In genomic region chr2:219179601-219180465, GRCh38 we compare ENCODE assay signal across 11 cellular contexts. TPM values are rescaled to one million over a fixed set of nuclear protein-coding genes. Genes with fewer than 3 reads are reported as not detected.
A peak's percentile ranks its signal among the peaks of the same experiment; 100 is the strongest.
DNase-seq lines count a peak whose midpoint lies in the region; ATAC-seq, FAIRE-seq and TF ChIP-seq lines count a peak whose summit lies in the region.
"Had no signal": no experiment of that assay in that cellular context is flagged by ENCODE, and none has a peak within 500 bp of the region (broad histone marks: within the 10 kb centered on the region; RNA-seq: fewer than 3 reads in every experiment).

No MANE protein-coding gene starts in this region.

- H3K9me3 Mint-ChIP-seq in natural killer cell treated with Interleukin-12 subunit alpha and Interleukin-12 subunit beta and Interleukin-15 and Interleukin-18, amount 100 ng/mL, for 72 hours, result no peaks in the 10 kb centered on the region

- H4K20me1 ChIP-seq in BLaER1 (peaks cover 45% of the 10 kb centered on the region), IMR-90 (ENCODE audit: insufficient read depth, low read length) (peaks cover 14% of the 10 kb centered on the region; the same call in 1 of the 2 replicates), K562 (replicated peaks; ENCODE audit: control insufficient read depth, insufficient read depth, low read length) (no peaks in the 10 kb centered on the region)

- 0 out of 2 replicates have a peak, but pooled peaks cover 2% of the 10 kb centered on the region for H3K9me1 ChIP-seq in IMR-90 (ENCODE audit: insufficient read depth, low read length)
- H3K9me1 ChIP-seq in K562 (ENCODE audit: control insufficient read depth, insufficient read depth, low read length), result no peaks in the 10 kb centered on the region

- no peak overlapping the region for H2BK15ac ChIP-seq in IMR-90 (ENCODE audit: low read depth, low read length)

- H2BK120ac ChIP-seq in IMR-90 (ENCODE audit: low read depth, low read length), result no peak overlapping the region

- H3K4ac ChIP-seq in IMR-90 (ENCODE audit: low read depth, low read length), result no peak overlapping the region

- H3K18ac ChIP-seq in IMR-90 (ENCODE audit: low read depth, low read length), result no peak overlapping the region

- H3K4me3 ChIP-seq in BLaER1 (peak overlapping the region; percentile 89; the same call in 1 of the 2 replicates), IMR-90 (ENCODE audit: insufficient read depth, low read depth, low read length) (no peak overlapping the region), K562 (no peak overlapping the region), MG63 (no peak overlapping the region; the same call in 1 of the 2 replicates), small intestine (ENCODE audit: low read depth in 1 of 2, low read length in 2 of 2) (no peak overlapping the region)

- H3K23ac ChIP-seq in IMR-90 (ENCODE audit: low read depth, low read length), result no peak overlapping the region

- FAIRE-seq in K562 (lab: Jason Lieb, UNC) (no peak), small intestine (lab: Jason Lieb, UNC) (no peak)

- H3K27me3 Mint-ChIP-seq in natural killer cell treated with Interleukin-12 subunit alpha and Interleukin-12 subunit beta and Interleukin-15 and Interleukin-18, amount 100 ng/mL, for 72 hours, result no peaks in the 10 kb centered on the region

- H3K4me1 Mint-ChIP-seq in natural killer cell treated with Interleukin-12 subunit alpha and Interleukin-12 subunit beta and Interleukin-15 and Interleukin-18, amount 100 ng/mL, for 72 hours (ENCODE audit: low read depth in 2 of 2), result peaks cover 43 to 52% of the 10 kb centered on the region in 2 donors

- H3K4me1 ChIP-seq in BLaER1 (peaks cover 57% of the 10 kb centered on the region), IMR-90 (ENCODE audit: control insufficient read depth, insufficient read depth, low read length) (0 out of 2 replicates have a peak, but pooled peaks cover 6% of the 10 kb centered on the region), K562 (replicated peaks in 1 of 2; ENCODE audit: control insufficient read depth in 2 of 2, insufficient read depth in 2 of 2, low read length in 2 of 2) (peaks cover 9 to 22% of the 10 kb centered on the region in 2 experiments; a peak in 4 of 5 replicates), small intestine (ENCODE audit: control insufficient read depth in 2 of 2, insufficient read depth in 1 of 2, low read depth in 1 of 2, low read length in 1 of 2) (peaks cover 5 to 7% of the 10 kb centered on the region in 2 donors)

- intact Hi-C loops in IMR-90 (cut with micrococcal nuclease), result loop anchor here (5.0 kb wide), 2 partner anchors 97 to 207 kb away; partner anchors contain the start of genes DNAJB2 and DNPEP
- intact Hi-C loops in K562 (cut with micrococcal nuclease), result no loop called here

- H3K27ac ChIP-seq in BLaER1 (no peak overlapping the region), IMR-90 (ENCODE audit: insufficient read depth, low read length) (no peak overlapping the region), K562 (ENCODE audit: extremely low read depth, low read depth, low read length) (peak overlapping the region; percentile 97; the same call in 1 of the 3 replicates), small intestine (ENCODE audit: low read depth in 1 of 2, low read length in 1 of 2) (no peak overlapping the region)

- no peak for DNase-seq in IMR-90
- DNase-seq in K562 (ENCODE audit: extremely low read depth in 1 of 4, low spot score in 3 of 4), result no peak
- DNase-seq in natural killer cell treated with Interleukin-12 subunit alpha and Interleukin-12 subunit beta and Interleukin-15 and Interleukin-18, amount 100 ng/mL, for 72 hours (ENCODE audit: low spot score), result no peak
- no peak for DNase-seq in putamen (ENCODE audit: low spot score)
- DNase-seq in MG63, result no peak
- no peak for DNase-seq in small intestine
- DNase-seq: anterior cingulate cortex, EL, foreskin melanocyte had no signal

- no peak overlapping the region for H4K8ac ChIP-seq in IMR-90 (ENCODE audit: low read depth in 2 of 2, low read length in 2 of 2)

- TF ChIP-seq CTCF in IMR-90 (conservative IDR thresholded peaks at IDR 0.05; ENCODE audit: low read depth, low read length), result no peak
- TF ChIP-seq CTCF in K562 (IDR thresholded peaks at IDR 0.05 in 2 of 3, conservative IDR thresholded peaks at IDR 0.05 in 1 of 3; ENCODE audit: insufficient read depth in 2 of 3, low read depth in 1 of 3, low read length in 3 of 3), result no peak

- no peak overlapping the region for H3K14ac ChIP-seq in IMR-90 (replicated peaks; ENCODE audit: low read depth, low read length)

- H2BK20ac ChIP-seq in IMR-90 (ENCODE audit: low read depth, low read length), result no peak overlapping the region

- in situ Hi-C loops in IMR-90 (cut with MboI; ENCODE audit: low sequenced_read_pairs) (no loop called here), K562 (cut with MboI) (no loop called here)

- POLR2A ChIA-PET in IMR-90 (lab: Charles Lee; ENCODE audit: unreplicated experiment) (no interaction called here), K562 (lab: Yijun Ruan, JAX) (interaction anchor here (0.6 to 1.0 kb wide), 2 partner anchors 27 to 378 kb away, joined by 3 to 4 read pairs; partner anchors contain the start of gene ZFAND2B)

- H3K56ac ChIP-seq in IMR-90 (ENCODE audit: extremely low read depth, insufficient read depth, low read length), result no peak overlapping the region

- H3K79me1 ChIP-seq in IMR-90 (ENCODE audit: low read depth in 1 of 2, low read length in 2 of 2), result peaks cover 28 to 46% of the 10 kb centered on the region in 2 experiments

- H3K9me3 ChIP-seq in BLaER1 (no peaks in the 10 kb centered on the region), IMR-90 (ENCODE audit: control insufficient read depth, insufficient read depth, low read length) (no peaks in the 10 kb centered on the region), K562 (replicated peaks; ENCODE audit: control insufficient read depth, insufficient read depth, low read depth, low read length) (no peaks in the 10 kb centered on the region), MG63 (no peaks in the 10 kb centered on the region), small intestine (ENCODE audit: control insufficient read depth, low read depth) (no peaks in the 10 kb centered on the region)

- TF ChIP-seq EP300 in K562 (IDR thresholded peaks at IDR 0.05; ENCODE audit: low read length), result no peak

- no peak for TF ChIP-seq RAD21 in IMR-90 (IDR thresholded peaks at IDR 0.05; ENCODE audit: low read length)
- TF ChIP-seq RAD21 in K562 (CRISPR knock-in tag; conservative IDR thresholded peaks at IDR 0.05 in 1 of 2, IDR thresholded peaks at IDR 0.05 in 1 of 2), result no peak

- peak overlapping the region in 1 of 2 donors; percentile 99 for H3K27ac Mint-ChIP-seq in natural killer cell treated with Interleukin-12 subunit alpha and Interleukin-12 subunit beta and Interleukin-15 and Interleukin-18, amount 100 ng/mL, for 72 hours

- H2AK5ac ChIP-seq in IMR-90 (ENCODE audit: low read depth, low read length), result no peak overlapping the region

- H4K5ac ChIP-seq in IMR-90 (ENCODE audit: low read depth, low read length), result no peak overlapping the region

- no peak overlapping the region for H2BK5ac ChIP-seq in IMR-90 (ENCODE audit: low read depth, low read length, poor library complexity, severe bottlenecking)

- H3K36me3 ChIP-seq in BLaER1 (peaks cover 63% of the 10 kb centered on the region), IMR-90 (ENCODE audit: control insufficient read depth, insufficient read depth, low read length) (peaks cover 45% of the 10 kb centered on the region), K562 (ENCODE audit: control insufficient read depth, insufficient read depth, low read length) (peaks cover 57% of the 10 kb centered on the region; the same call in 2 of the 3 replicates), MG63 (peaks cover 48% of the 10 kb centered on the region), small intestine (ENCODE audit: control insufficient read depth in 2 of 2, insufficient read depth in 2 of 2, low read length in 2 of 2) (peaks cover 23 to 26% of the 10 kb centered on the region in 2 donors)

- ATAC-seq in IMR-90 (ENCODE audit: low read depth) (no peak), K562 (no peak), GM19023 (IDR thresholded peaks at IDR 0.05; ENCODE audit: unreplicated experiment) (no peak)
- ATAC-seq in natural killer cell treated with Interleukin-12 subunit alpha and Interleukin-12 subunit beta and Interleukin-15 and Interleukin-18, amount 100 ng/mL, for 72 hours, result no peak

- whole genome bisulfite sequencing in IMR-90 (ENCODE audit: extremely low coverage in 2 of 2, insufficient read length in 1 of 2), 2 experiments, result 100% methylated on average over 5 of the region's 9 CpGs; no CpG with 5 or more reads in 1 of the 2 experiments
- 95% methylated on average over 6 of the region's 9 CpGs for WGBS in K562 (ENCODE audit: insufficient coverage, low coverage, missing lambda C conversion rate)
- WGBS in small intestine, 3 donors, result 91 to 97% (median 94%) methylated on average over 9 of the region's 9 CpGs

- peaks cover 8% of the 10 kb centered on the region for H3K36me3 Mint-ChIP-seq in natural killer cell treated with Interleukin-12 subunit alpha and Interleukin-12 subunit beta and Interleukin-15 and Interleukin-18, amount 100 ng/mL, for 72 hours

- H3K4me2 ChIP-seq in BLaER1, result peak overlapping the region; percentile 91
- no peak overlapping the region for H3K4me2 ChIP-seq in IMR-90 (ENCODE audit: low read depth, low read length)
- peak overlapping the region; percentile 100; the same call in 1 of the 2 replicates for H3K4me2 ChIP-seq in K562 (ENCODE audit: insufficient read depth, low read length)

- CTCF ChIA-PET in IMR-90 (lab: Yijun Ruan, JAX), result no interaction called here
- CTCF ChIA-PET in K562 (lab: Yijun Ruan, JAX; ENCODE audit: low intra/inter-chr PET ratio), result no interaction called here

- TF ChIP-seq POLR2A in IMR-90 (IDR thresholded peaks at IDR 0.05; ENCODE audit: low read depth, low read length), result no peak
- TF ChIP-seq POLR2A in K562 (conservative IDR thresholded peaks at IDR 0.05), result no peak

- no peaks in the 10 kb centered on the region for H3K27me3 ChIP-seq in BLaER1
- no peaks in the 10 kb centered on the region for H3K27me3 ChIP-seq in IMR-90 (ENCODE audit: control insufficient read depth, insufficient read depth, low read length)
- H3K27me3 ChIP-seq in K562 (ENCODE audit: control insufficient read depth in 2 of 2, insufficient read depth in 2 of 2, low read length in 2 of 2), result no peaks in the 10 kb centered on the region
- H3K27me3 ChIP-seq in MG63, result no peaks in the 10 kb centered on the region
- no peaks in the 10 kb centered on the region for H3K27me3 ChIP-seq in small intestine (ENCODE audit: control insufficient read depth in 2 of 2, insufficient read depth in 2 of 2, low read length in 2 of 2)

- peaks cover 42% of the 10 kb centered on the region for H3K79me2 ChIP-seq in K562 (ENCODE audit: control insufficient read depth, insufficient read depth, low read length)

- dilution Hi-C loops in IMR-90 (cut with HindIII; ENCODE audit: low sequenced_read_pairs, unreplicated experiment), result no loop called here

- peak overlapping the region; percentile 21 for H2AK9ac ChIP-seq in IMR-90 (replicated peaks; ENCODE audit: low read depth, low read length, poor library complexity)

- no peak overlapping the region for H4K91ac ChIP-seq in IMR-90 (ENCODE audit: insufficient read depth, low read depth, low read length)

- H3K9ac ChIP-seq in BLaER1, result peak overlapping the region; percentile 89; the same call in 1 of the 2 replicates
- no peak overlapping the region; the same call in 1 of the 2 replicates for H3K9ac ChIP-seq in IMR-90 (ENCODE audit: low read depth, low read length)
- H3K9ac ChIP-seq in K562 (ENCODE audit: insufficient read depth in 1 of 2, low read depth in 2 of 2, low read length in 2 of 2), result peak overlapping the region in 1 of 2 experiments; percentile 26; a peak in 1 of 4 replicates

- H3K4me3 Mint-ChIP-seq in natural killer cell treated with Interleukin-12 subunit alpha and Interleukin-12 subunit beta and Interleukin-15 and Interleukin-18, amount 100 ng/mL, for 72 hours, result peak overlapping the region; percentile 88

- BruUV-seq in IMR-90 (replicated peaks; lab: Mats Ljungman, UMichigan) (no TSS peak), K562 (replicated peaks; lab: Mats Ljungman, UMichigan) (no TSS peak)

- H2AFZ ChIP-seq in IMR-90 (replicated peaks; ENCODE audit: low read length, poor library complexity), result no peak overlapping the region
- H2AFZ ChIP-seq in K562 (ENCODE audit: low read depth, low read length), result no peak overlapping the region

RNA-seq across cellular contexts. Expression of gene RETREG2, which starts 1.8 kb away (rescaled TPM):
- total RNA-seq in IMR-90 (2012; rRNA removed) (39.2 and 51.1 TPM in 2 replicates), K562 (2014; rRNA removed) (19.2 and 19.9 TPM in 2 replicates), K562 (2014; rRNA removed; fragmentation: Illumina TruSeq; extraction: Trizol) (13.2 and 16.0 TPM in 2 replicates), K562 (2015; rRNA removed; fragmentation: Illumina TruSeq; extraction: Trizol) (18.5 and 19.2 TPM in 2 replicates), K562 (2021) (32.1 TPM in 2 replicates)
- polyA plus RNA-seq in IMR-90 (2012; rRNA removed) (45.1 and 45.2 TPM in 2 replicates), K562 (2011; rRNA removed) (40.1 and 40.6 TPM in 2 replicates), K562 (2014; fragmentation: Illumina TruSeq; extraction: Trizol) (20.5 and 22.1 TPM in 2 replicates), K562 (2014; fragmentation: Nextera tagmentation; extraction: Ambion mirVana) (10 to 100 TPM in 1 of 2 experiments, 1 to 10 TPM in 1; 4.9 to 22.6 TPM), K562 (2014; rRNA removed) (18.7 and 19.2 TPM in 2 replicates), small intestine (10 to 100 TPM; 36.2 to 66.0 (median 43.0) TPM)
- polyA plus RNA-seq in IMR-90 (2012; cell fraction: cytosol; rRNA removed), result 29.0 and 35.1 TPM in 2 replicates
- polyA plus RNA-seq in IMR-90 (2012; cell fraction: nucleus; rRNA removed; ENCODE audit: low replicate concordance), result 54.0 and 55.9 TPM in 2 replicates
- total RNA-seq in K562 (2011; cell fraction: chromatin; rRNA removed; ENCODE audit: low replicate concordance), result 69.1 and 138 TPM in 2 replicates
- total RNA-seq in K562 (2011; cell fraction: nucleolus; rRNA removed), result 103 and 107 TPM in 2 replicates
- 90.0 and 101 TPM in 2 replicates for total RNA-seq in K562 (2011; cell fraction: nucleoplasm; rRNA removed)
- polyA plus RNA-seq in K562 (2011; cell fraction: cytosol; rRNA removed), result 39.4 and 45.9 TPM in 2 replicates
- 94.6 and 99.4 TPM in 2 replicates for polyA plus RNA-seq in K562 (2011; cell fraction: nucleus; rRNA removed)
- polyA plus RNA-seq in K562 (2012), result 23.0 and 32.5 TPM in 2 replicates
- polyA minus RNA-seq in K562 (2011; rRNA and poly(A)+ RNA removed), result 35.8 and 54.1 TPM in 2 replicates
- 18.1 and 28.9 TPM in 2 replicates for polyA minus RNA-seq in K562 (2011; cell fraction: cytosol; rRNA and poly(A)+ RNA removed)
- polyA minus RNA-seq in K562 (2011; cell fraction: nucleus; rRNA and poly(A)+ RNA removed), result 38.9 and 61.0 TPM in 2 replicates
- 10 to 100 TPM; 69.3 to 79.8 TPM for total RNA-seq in natural killer cell treated with Interleukin-12 subunit alpha and Interleukin-12 subunit beta and Interleukin-15 and Interleukin-18, amount 100 ng/mL, for 72 hours
- total RNA-seq in MG63 (2014; rRNA removed; shearing (Covaris generic); ENCODE audit: low replicate concordance), result 52.2 and 85.4 TPM in 2 replicates

RNA-seq across cellular contexts. Expression of gene CNPPD1, which starts 3.1 kb away (rescaled TPM):
- 11.1 and 11.9 TPM in 2 replicates for total RNA-seq in IMR-90 (2012; rRNA removed)
- polyA plus RNA-seq in IMR-90 (2012; rRNA removed), result 29.2 and 31.9 TPM in 2 replicates
- polyA plus RNA-seq in IMR-90 (2012; cell fraction: cytosol; rRNA removed), result 43.8 and 49.1 TPM in 2 replicates
- 63.8 and 73.9 TPM in 2 replicates for polyA plus RNA-seq in IMR-90 (2012; cell fraction: nucleus; rRNA removed; ENCODE audit: low replicate concordance)
- total RNA-seq in K562 (2011; cell fraction: chromatin; rRNA removed; ENCODE audit: low replicate concordance), result 15.9 and 42.4 TPM in 2 replicates
- total RNA-seq in K562 (2011; cell fraction: nucleolus; rRNA removed), result 40.1 and 42.0 TPM in 2 replicates
- total RNA-seq in K562 (2011; cell fraction: nucleoplasm; rRNA removed), result 29.1 and 32.6 TPM in 2 replicates
- 30.5 and 32.2 TPM in 2 replicates for total RNA-seq in K562 (2014; rRNA removed)
- 16.3 and 17.4 TPM in 2 replicates for total RNA-seq in K562 (2014; rRNA removed; fragmentation: Illumina TruSeq; extraction: Trizol)
- total RNA-seq in K562 (2015; rRNA removed; fragmentation: Illumina TruSeq; extraction: Trizol), result 22.3 and 23.3 TPM in 2 replicates
- 51.6 and 53.5 TPM in 2 replicates for total RNA-seq in K562 (2021)
- 27.0 and 33.6 TPM in 2 replicates for polyA plus RNA-seq in K562 (2011; rRNA removed)
- polyA plus RNA-seq in K562 (2011; cell fraction: cytosol; rRNA removed), result 37.6 and 54.6 TPM in 2 replicates
- 53.3 and 68.5 TPM in 2 replicates for polyA plus RNA-seq in K562 (2011; cell fraction: nucleus; rRNA removed)
- polyA plus RNA-seq in K562 (2012), result 46.6 and 49.9 TPM in 2 replicates
- polyA plus RNA-seq in K562 (2014; fragmentation: Illumina TruSeq; extraction: Trizol), result 30.4 and 38.0 TPM in 2 replicates
- 10 to 100 TPM in 1 of 2 experiments, 1 to 10 TPM in 1; 9.9 to 21.9 TPM for polyA plus RNA-seq in K562 (2014; fragmentation: Nextera tagmentation; extraction: Ambion mirVana)
- polyA plus RNA-seq in K562 (2014; rRNA removed), result 35.9 and 39.8 TPM in 2 replicates
- 13.7 and 15.0 TPM in 2 replicates for polyA minus RNA-seq in K562 (2011; rRNA and poly(A)+ RNA removed)
- polyA minus RNA-seq in K562 (2011; cell fraction: cytosol; rRNA and poly(A)+ RNA removed), result 10.4 and 13.8 TPM in 2 replicates
- 7.1 and 9.6 TPM in 2 replicates for polyA minus RNA-seq in K562 (2011; cell fraction: nucleus; rRNA and poly(A)+ RNA removed)
- 10 to 100 TPM; 60.8 to 68.5 TPM for total RNA-seq in natural killer cell treated with Interleukin-12 subunit alpha and Interleukin-12 subunit beta and Interleukin-15 and Interleukin-18, amount 100 ng/mL, for 72 hours
- total RNA-seq in MG63 (2014; rRNA removed; shearing (Covaris generic); ENCODE audit: low replicate concordance), result 35.2 and 40.6 TPM in 2 replicates
- 10 to 100 TPM; 54.6 to 86.7 (median 81.2) TPM for polyA plus RNA-seq in small intestine

RNA-seq across cellular contexts. Expression of gene SLC23A3, which starts 10.0 kb away (rescaled TPM):
- total RNA-seq in IMR-90 (2012; rRNA removed) (under 0.01 and 0.18 TPM in 2 replicates), K562 (2014; rRNA removed) (0.27 TPM in 1 of 2 replicates, not detected in the other), K562 (2014; rRNA removed; fragmentation: Illumina TruSeq; extraction: Trizol) (0.06 and 0.11 TPM in 2 replicates), K562 (2015; rRNA removed; fragmentation: Illumina TruSeq; extraction: Trizol) (0.19 and 0.22 TPM in 2 replicates), K562 (2021) (0.60 and 0.64 TPM in 2 replicates)
- polyA plus RNA-seq in IMR-90 (2012; rRNA removed) (0.43 and 0.65 TPM in 2 replicates), K562 (2011; rRNA removed) (0.25 and 0.65 TPM in 2 replicates), K562 (2014; fragmentation: Illumina TruSeq; extraction: Trizol) (0.14 and 0.16 TPM in 2 replicates), K562 (2014; fragmentation: Nextera tagmentation; extraction: Ambion mirVana) (under 1 TPM; 0.06 to 0.07 TPM), K562 (2014; rRNA removed) (0.07 TPM in 1 of 2 replicates, not detected in the other), small intestine (10 to 100 TPM in 2 of 3 donors, 1 to 10 TPM in 1; 4.3 to 26.6 (median 11.1) TPM)
- polyA plus RNA-seq in IMR-90 (2012; cell fraction: cytosol; rRNA removed), result 0.04 and 0.13 TPM in 2 replicates
- 6.7 and 8.4 TPM in 2 replicates for polyA plus RNA-seq in IMR-90 (2012; cell fraction: nucleus; rRNA removed; ENCODE audit: low replicate concordance)
- 2.7 and 4.7 TPM in 2 replicates for total RNA-seq in K562 (2011; cell fraction: chromatin; rRNA removed; ENCODE audit: low replicate concordance)
- 2.0 and 3.6 TPM in 2 replicates for total RNA-seq in K562 (2011; cell fraction: nucleolus; rRNA removed)
- total RNA-seq in K562 (2011; cell fraction: nucleoplasm; rRNA removed), result 3.9 and 5.8 TPM in 2 replicates
- 0.09 and 0.22 TPM in 2 replicates for polyA plus RNA-seq in K562 (2011; cell fraction: cytosol; rRNA removed)
- polyA plus RNA-seq in K562 (2011; cell fraction: nucleus; rRNA removed), result 2.5 and 3.6 TPM in 2 replicates
- polyA plus RNA-seq in K562 (2012), result 0.36 and 0.96 TPM in 2 replicates
- 0.21 and 0.33 TPM in 2 replicates for polyA minus RNA-seq in K562 (2011; rRNA and poly(A)+ RNA removed)
- polyA minus RNA-seq in K562 (2011; cell fraction: cytosol; rRNA and poly(A)+ RNA removed), result not detected in 2 replicates
- 0.54 and 0.56 TPM in 2 replicates for polyA minus RNA-seq in K562 (2011; cell fraction: nucleus; rRNA and poly(A)+ RNA removed)
- 1 to 10 TPM; 2.4 to 3.3 TPM for total RNA-seq in natural killer cell treated with Interleukin-12 subunit alpha and Interleukin-12 subunit beta and Interleukin-15 and Interleukin-18, amount 100 ng/mL, for 72 hours
- not detected in 2 replicates for total RNA-seq in MG63 (2014; rRNA removed; shearing (Covaris generic); ENCODE audit: low replicate concordance)

RNA-seq across cellular contexts. Expression of gene NHEJ1, which starts 19.2 kb away (rescaled TPM):
- total RNA-seq in IMR-90 (2012; rRNA removed) (15.3 and 23.1 TPM in 2 replicates), K562 (2014; rRNA removed) (9.0 and 13.8 TPM in 2 replicates), K562 (2014; rRNA removed; fragmentation: Illumina TruSeq; extraction: Trizol) (13.6 and 13.9 TPM in 2 replicates), K562 (2015; rRNA removed; fragmentation: Illumina TruSeq; extraction: Trizol) (10.6 and 10.7 TPM in 2 replicates), K562 (2021) (9.7 and 12.2 TPM in 2 replicates)
- polyA plus RNA-seq in IMR-90 (2012; rRNA removed) (11.9 and 12.5 TPM in 2 replicates), K562 (2011; rRNA removed) (18.9 and 19.8 TPM in 2 replicates), K562 (2014; fragmentation: Illumina TruSeq; extraction: Trizol) (15.6 and 15.8 TPM in 2 replicates), K562 (2014; fragmentation: Nextera tagmentation; extraction: Ambion mirVana) (10 to 100 TPM; 16.5 to 23.7 TPM), K562 (2014; rRNA removed) (9.3 and 11.6 TPM in 2 replicates), small intestine (10 to 100 TPM; 19.3 to 40.0 (median 33.2) TPM)
- 6.0 and 11.9 TPM in 2 replicates for polyA plus RNA-seq in IMR-90 (2012; cell fraction: cytosol; rRNA removed)
- polyA plus RNA-seq in IMR-90 (2012; cell fraction: nucleus; rRNA removed; ENCODE audit: low replicate concordance), result 2.5 and 9.5 TPM in 2 replicates
- 14.9 and 15.2 TPM in 2 replicates for total RNA-seq in K562 (2011; cell fraction: chromatin; rRNA removed; ENCODE audit: low replicate concordance)
- 8.8 and 9.3 TPM in 2 replicates for total RNA-seq in K562 (2011; cell fraction: nucleolus; rRNA removed)
- 14.0 and 18.3 TPM in 2 replicates for total RNA-seq in K562 (2011; cell fraction: nucleoplasm; rRNA removed)
- 16.7 and 18.2 TPM in 2 replicates for polyA plus RNA-seq in K562 (2011; cell fraction: cytosol; rRNA removed)
- polyA plus RNA-seq in K562 (2011; cell fraction: nucleus; rRNA removed), result 6.4 and 6.7 TPM in 2 replicates
- 10.7 and 11.7 TPM in 2 replicates for polyA plus RNA-seq in K562 (2012)
- polyA minus RNA-seq in K562 (2011; rRNA and poly(A)+ RNA removed), result 26.7 and 35.3 TPM in 2 replicates
- polyA minus RNA-seq in K562 (2011; cell fraction: cytosol; rRNA and poly(A)+ RNA removed), result 11.5 and 18.6 TPM in 2 replicates
- 6.9 and 10.7 TPM in 2 replicates for polyA minus RNA-seq in K562 (2011; cell fraction: nucleus; rRNA and poly(A)+ RNA removed)
- total RNA-seq in natural killer cell treated with Interleukin-12 subunit alpha and Interleukin-12 subunit beta and Interleukin-15 and Interleukin-18, amount 100 ng/mL, for 72 hours, result 10 to 100 TPM; 17.9 to 18.8 TPM
- total RNA-seq in MG63 (2014; rRNA removed; shearing (Covaris generic); ENCODE audit: low replicate concordance), result 20.9 and 22.6 TPM in 2 replicates

RNA-seq across cellular contexts. Expression of gene ZFAND2B, which starts 26.7 kb away (rescaled TPM):
- total RNA-seq in IMR-90 (2012; rRNA removed), result 21.9 and 25.5 TPM in 2 replicates
- polyA plus RNA-seq in IMR-90 (2012; rRNA removed), result 38.3 and 43.0 TPM in 2 replicates
- polyA plus RNA-seq in IMR-90 (2012; cell fraction: cytosol; rRNA removed), result 37.3 and 38.0 TPM in 2 replicates
- polyA plus RNA-seq in IMR-90 (2012; cell fraction: nucleus; rRNA removed; ENCODE audit: low replicate concordance), result 119 and 135 TPM in 2 replicates
- 42.0 and 82.9 TPM in 2 replicates for total RNA-seq in K562 (2011; cell fraction: chromatin; rRNA removed; ENCODE audit: low replicate concordance)
- 50.0 and 55.0 TPM in 2 replicates for total RNA-seq in K562 (2011; cell fraction: nucleolus; rRNA removed)
- total RNA-seq in K562 (2011; cell fraction: nucleoplasm; rRNA removed), result 42.8 and 47.7 TPM in 2 replicates
- 29.8 and 37.3 TPM in 2 replicates for total RNA-seq in K562 (2014; rRNA removed)
- 10.1 and 16.5 TPM in 2 replicates for total RNA-seq in K562 (2014; rRNA removed; fragmentation: Illumina TruSeq; extraction: Trizol)
- 21.6 and 22.7 TPM in 2 replicates for total RNA-seq in K562 (2015; rRNA removed; fragmentation: Illumina TruSeq; extraction: Trizol)
- 28.2 and 31.4 TPM in 2 replicates for total RNA-seq in K562 (2021)
- 26.1 and 30.9 TPM in 2 replicates for polyA plus RNA-seq in K562 (2011; rRNA removed)
- polyA plus RNA-seq in K562 (2011; cell fraction: cytosol; rRNA removed), result 39.1 and 58.4 TPM in 2 replicates
- 115 and 124 TPM in 2 replicates for polyA plus RNA-seq in K562 (2011; cell fraction: nucleus; rRNA removed)
- polyA plus RNA-seq in K562 (2012), result 24.2 and 33.2 TPM in 2 replicates
- polyA plus RNA-seq in K562 (2014; fragmentation: Illumina TruSeq; extraction: Trizol), result 28.9 and 33.0 TPM in 2 replicates
- polyA plus RNA-seq in K562 (2014; fragmentation: Nextera tagmentation; extraction: Ambion mirVana), result 10 to 100 TPM in 1 of 2 experiments, 1 to 10 TPM in 1; 9.9 to 14.6 TPM
- 26.0 and 33.3 TPM in 2 replicates for polyA plus RNA-seq in K562 (2014; rRNA removed)
- 17.4 and 22.6 TPM in 2 replicates for polyA minus RNA-seq in K562 (2011; rRNA and poly(A)+ RNA removed)
- polyA minus RNA-seq in K562 (2011; cell fraction: cytosol; rRNA and poly(A)+ RNA removed), result 9.4 and 20.1 TPM in 2 replicates
- 21.3 and 28.5 TPM in 2 replicates for polyA minus RNA-seq in K562 (2011; cell fraction: nucleus; rRNA and poly(A)+ RNA removed)
- 10 to 100 TPM; 40.4 to 51.8 TPM for total RNA-seq in natural killer cell treated with Interleukin-12 subunit alpha and Interleukin-12 subunit beta and Interleukin-15 and Interleukin-18, amount 100 ng/mL, for 72 hours
- total RNA-seq in MG63 (2014; rRNA removed; shearing (Covaris generic); ENCODE audit: low replicate concordance), result 43.3 and 72.7 TPM in 2 replicates
- 100 to 1,000 TPM in 2 of 3 donors, 10 to 100 TPM in 1; 46.9 to 182 (median 147) TPM for polyA plus RNA-seq in small intestine
